Comparison of ENCODE assay signal across 35 cellular contexts in the genomic region with DNA sequence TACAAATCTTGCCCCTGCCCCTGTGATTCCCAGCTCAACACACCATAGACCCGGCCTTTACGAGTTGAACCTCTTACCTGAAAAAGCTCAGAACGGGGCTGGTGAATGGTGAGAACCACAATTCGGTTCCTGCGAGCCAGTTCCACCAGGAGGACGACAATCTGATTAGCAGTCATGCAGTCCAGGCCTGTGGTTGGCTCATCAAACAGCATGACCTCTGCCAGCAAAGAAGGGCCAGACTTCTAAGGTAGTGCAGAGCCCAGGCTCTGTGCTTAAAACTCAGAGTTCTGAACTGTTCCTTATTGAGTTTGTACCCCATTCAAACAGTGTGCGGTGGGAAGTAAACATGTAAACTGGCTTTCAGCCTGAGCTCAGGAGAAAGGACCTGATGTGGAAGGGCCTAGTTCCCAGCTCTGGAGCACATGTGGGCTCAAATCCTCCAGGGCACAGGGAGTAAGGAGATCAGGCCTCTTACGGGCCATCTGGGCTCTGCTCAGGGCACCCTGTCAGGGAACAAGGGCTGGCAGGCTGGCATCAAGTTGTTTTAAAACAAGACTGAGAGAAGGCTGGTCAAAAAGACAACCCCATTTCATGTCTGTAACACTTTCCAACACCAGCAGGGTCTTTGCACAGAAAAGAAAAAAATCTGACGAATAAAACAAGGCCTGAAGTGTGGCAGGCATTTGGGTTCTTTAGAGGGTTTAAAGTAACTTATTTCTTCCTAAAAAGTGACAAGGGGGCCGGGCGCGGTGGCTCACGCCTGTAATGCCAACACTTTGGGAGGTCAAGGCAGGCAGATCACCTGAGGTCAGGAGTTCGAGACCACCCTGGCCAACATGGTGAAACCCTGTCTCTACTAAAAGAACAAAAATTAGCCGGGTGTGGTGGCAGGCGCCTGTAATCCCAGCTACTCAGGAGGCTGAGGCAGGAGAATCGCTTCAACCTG. TPM values are rescaled to one million over a fixed set of nuclear protein-coding genes. Genes with fewer than 3 reads are reported as not detected.
"Had no signal": no experiment of that assay in that cellular context is flagged by ENCODE, and none has a peak within 500 bp of the region (broad histone marks: within the 10 kb centered on the region; RNA-seq: fewer than 3 reads in every experiment).

No MANE protein-coding gene starts in this region.

- H3K36me3 Mint-ChIP-seq: natural killer cell; stimulated activated memory B cell treated with anti-CD40 and anti-IgM and Interleukin-4, amounts not matched to agents 10 μg/mL and 1 μg/mL and 100 μg/mL, for 72 hours; type B pancreatic cell had no signal

- DNase-seq: effector CD8-positive, alpha-beta T cell; endodermal cell; foreskin keratinocyte; glutamatergic neuron; heart right ventricle; hippocampal formation; left cardiac atrium; left ventricle myocardium inferior; lower lobe of right lung; natural killer cell; occipital lobe; ovary; posterior cingulate gyrus; psoas muscle; right cardiac atrium; spleen; stimulated activated CD4-positive, alpha-beta T cell treated with anti-CD3 and anti-CD28 coated beads, Interleukin-4, amount 100 ng/mL, for 4 hours; stimulated activated naive CD8-positive, alpha-beta T cell treated with anti-CD3 and anti-CD28 coated beads, Interleukin-15, Interleukin-2, amounts not matched to agents 100 U/mL and 50 U/mL, for 24 hours; substantia nigra; testis; tibial artery had no signal

- H3K4me3 ChIP-seq: heart right ventricle, left ventricle myocardium inferior, lower lobe of right lung, ovary, psoas muscle, skin epidermis, spleen, testis, tibial artery had no signal

- H3K9me3 ChIP-seq: heart right ventricle, left ventricle myocardium inferior, lower lobe of right lung, ovary, psoas muscle, spleen, testis, tibial artery had no signal

- H3K9me3 Mint-ChIP-seq: dendritic cell treated with granulocyte-macrophage colony-stimulating factor and Interleukin-4, amounts not matched to agents 40 ng/mL and 50 ng/mL, for 4 days; endodermal cell; natural killer cell; stimulated activated memory B cell treated with anti-CD40 and anti-IgM and Interleukin-4, amounts not matched to agents 10 μg/mL and 1 μg/mL and 100 μg/mL, for 72 hours; type B pancreatic cell had no signal

- H3K27ac ChIP-seq: epithelial cell of prostate, foreskin keratinocyte, heart right ventricle, left ventricle myocardium inferior, lower lobe of right lung, ovary, psoas muscle, skin epidermis, spleen, testis, tibial artery had no signal

- H3K27me3 ChIP-seq: ovary, testis had no signal

- ATAC-seq: esophagus mucosa; foreskin keratinocyte; heart right ventricle; left cardiac atrium; lower lobe of right lung; natural killer cell; psoas muscle; right cardiac atrium; stimulated activated memory B cell treated with anti-CD40 and anti-IgM and Interleukin-4, amounts not matched to agents 10 μg/mL and 1 μg/mL and 100 μg/mL, for 72 hours; stimulated activated naive CD8-positive, alpha-beta T cell treated with anti-CD3 and anti-CD28 coated beads, Interleukin-15, Interleukin-2, amounts not matched to agents 100 U/mL and 50 U/mL, for 24 hours had no signal

- H3K27ac Mint-ChIP-seq: dendritic cell treated with granulocyte-macrophage colony-stimulating factor and Interleukin-4, amounts not matched to agents 40 ng/mL and 50 ng/mL, for 4 days; endodermal cell; natural killer cell; stimulated activated memory B cell treated with anti-CD40 and anti-IgM and Interleukin-4, amounts not matched to agents 10 μg/mL and 1 μg/mL and 100 μg/mL, for 72 hours; type B pancreatic cell had no signal

- H3K4me3 Mint-ChIP-seq: dendritic cell treated with granulocyte-macrophage colony-stimulating factor and Interleukin-4, amounts not matched to agents 40 ng/mL and 50 ng/mL, for 4 days; endodermal cell; natural killer cell; stimulated activated memory B cell treated with anti-CD40 and anti-IgM and Interleukin-4, amounts not matched to agents 10 μg/mL and 1 μg/mL and 100 μg/mL, for 72 hours; type B pancreatic cell had no signal

- H3K4me1 Mint-ChIP-seq: natural killer cell had no signal

- FAIRE-seq: colon, islet of Langerhans had no signal

- H3K4me1 ChIP-seq: foreskin keratinocyte, left ventricle myocardium inferior, psoas muscle, testis had no signal

- H3K36me3 ChIP-seq: heart right ventricle, left ventricle myocardium inferior, lower lobe of right lung, ovary, spleen, tibial artery had no signal

RNA-seq across cellular contexts. Expression of gene ABCG5, which starts 12.1 kb away (rescaled TPM):
- total RNA-seq: endodermal cell, esophagus mucosa, fibroblast of lung, foreskin keratinocyte, kidney epithelial cell, left cardiac atrium, left ventricle myocardium inferior, lower lobe of right lung, mononuclear cell, natural killer cell, psoas muscle, renal cortical epithelial cell, right cardiac atrium, testis, urinary bladder had no signal
- polyA plus RNA-seq: fibroblast of lung, foreskin keratinocyte, heart right ventricle, neural cell, ovary, right cardiac atrium, urinary bladder had no signal

RNA-seq across cellular contexts. Expression of gene ABCG8, which starts 12.2 kb away (rescaled TPM):
- total RNA-seq: endodermal cell, esophagus mucosa, fibroblast of lung, foreskin keratinocyte, kidney epithelial cell, left cardiac atrium, left ventricle myocardium inferior, lower lobe of right lung, mononuclear cell, natural killer cell, psoas muscle, renal cortical epithelial cell, right cardiac atrium, urinary bladder had no signal
- polyA plus RNA-seq: fibroblast of lung, foreskin keratinocyte, right cardiac atrium had no signal
